1 cellular context compared by ENCODE assay signal in genomic region chr18:62239475-62239874, GRCh38.
TF ChIP-seq lines count a peak whose summit lies in the region.

No MANE protein-coding gene starts in this region.

TF ChIP-seq in H1, 55 proteins besides CTCF, POLR2A, EP300 and RAD21:
- TF ChIP-seq POU5F1 (IDR thresholded peaks at IDR 0.05; ENCODE audit: low read depth, low read length) (no peak), TCF12 (IDR thresholded peaks at IDR 0.05; ENCODE audit: low read depth, low read length) (no peak), BRCA1 (IDR thresholded peaks at IDR 0.05; ENCODE audit: low read depth, low read length) (no peak), BCL11A (IDR thresholded peaks at IDR 0.05; ENCODE audit: low read depth in 2 of 2, low read length in 2 of 2) (no peak), KDM4A (IDR thresholded peaks at IDR 0.05; ENCODE audit: low read depth, low read length, severe bottlenecking) (no peak), TEAD4 (IDR thresholded peaks at IDR 0.05; ENCODE audit: low read depth, low read length) (no peak), NRF1 (IDR thresholded peaks at IDR 0.05; ENCODE audit: low read depth, low read length) (no peak), HDAC6 (IDR thresholded peaks at IDR 0.05; ENCODE audit: low read depth, low read length) (no peak), RFX5 (IDR thresholded peaks at IDR 0.05; ENCODE audit: borderline replicate concordance, low read depth, low read length) (no peak), EZH2 (IDR thresholded peaks at IDR 0.05; ENCODE audit: low read depth, low read length, severe bottlenecking) (no peak), RNF2 (IDR thresholded peaks at IDR 0.05; ENCODE audit: borderline replicate concordance, low read depth, low read length, missing control alignments, poor library complexity, severe bottlenecking) (no peak), CREB1 (IDR thresholded peaks at IDR 0.05) (no peak), SP1 (IDR thresholded peaks at IDR 0.05; ENCODE audit: low read depth, low read length) (no peak)
- TF ChIP-seq, protein P1, sequence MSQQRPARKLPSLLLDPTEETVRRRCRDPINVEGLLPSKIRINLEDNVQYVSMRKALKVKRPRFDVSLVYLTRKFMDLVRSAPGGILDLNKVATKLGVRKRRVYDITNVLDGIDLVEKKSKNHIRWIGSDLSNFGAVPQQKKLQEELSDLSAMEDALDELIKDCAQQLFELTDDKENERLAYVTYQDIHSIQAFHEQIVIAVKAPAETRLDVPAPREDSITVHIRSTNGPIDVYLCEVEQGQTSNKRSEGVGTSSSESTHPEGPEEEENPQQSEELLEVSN (IDR thresholded peaks at IDR 0.05) = no peak
TF ChIP-seq in H1: peak in this region for 0.
